ENCODE assay signal across 11 cellular contexts in genomic region chr16:58024347-58024672, GRCh38. TPM values are rescaled to one million over a fixed set of nuclear protein-coding genes. Genes with fewer than 3 reads are reported as not detected.
DNase-seq lines count a peak whose midpoint lies in the region; ATAC-seq, FAIRE-seq and TF ChIP-seq lines count a peak whose summit lies in the region.
"Had no signal": no experiment of that assay in that cellular context is flagged by ENCODE, and none has a peak within 500 bp of the region (broad histone marks: within the 10 kb centered on the region; RNA-seq: fewer than 3 reads in every experiment).

No MANE protein-coding gene starts in this region.

- no peak overlapping the region for H3K27ac ChIP-seq in keratinocyte (ENCODE audit: control insufficient read depth, insufficient read depth, low read length)
- H3K27ac ChIP-seq: SJSA1 had no signal

- no peaks in the 10 kb centered on the region for H3K9me3 ChIP-seq in keratinocyte (ENCODE audit: control insufficient read depth, low read depth, low read length)
- H3K9me3 ChIP-seq: SJSA1 had no signal

- peak overlapping the region; percentile 69 for H3K9ac ChIP-seq in keratinocyte (ENCODE audit: control insufficient read depth, extremely low read depth, insufficient read depth, low read length)

- peaks cover 21% of the 10 kb centered on the region for H3K27me3 Mint-ChIP-seq in activated CD4-positive, alpha-beta T cell treated with anti-CD3 and anti-CD28 coated beads, Interleukin-2, amount 10 ng/mL, durations not matched to agents 24 days and 14 days
- H3K27me3 Mint-ChIP-seq in WTC11 (ENCODE audit: low read depth), result peaks cover 10% of the 10 kb centered on the region
- H3K27me3 Mint-ChIP-seq in stimulated activated memory B cell treated with anti-CD40 and anti-IgM and Interleukin-4, amounts not matched to agents 10 μg/mL and 1 μg/mL and 100 μg/mL, for 72 hours, result peaks cover 20% of the 10 kb centered on the region
- peaks cover 18% of the 10 kb centered on the region for H3K27me3 Mint-ChIP-seq in activated T-helper 2 cell treated with anti-CD3 and anti-CD28 coated beads, Interferon-gamma antibody, Interleukin-2, Interleukin-4, amounts not matched to agents 10 μg/mL and 5 μg/mL and 100 μg/mL, durations not matched to agents 14 hours and 24 hours and 36 hours (ENCODE audit: low read depth)

- H4K20me1 ChIP-seq in keratinocyte (ENCODE audit: control insufficient read depth, extremely low read depth, insufficient read depth, low read length), result peaks cover 3% of the 10 kb centered on the region

- H3K4me3 Mint-ChIP-seq in activated CD4-positive, alpha-beta T cell treated with anti-CD3 and anti-CD28 coated beads, Interleukin-2, amount 10 ng/mL, durations not matched to agents 24 days and 14 days, result peak overlapping the region; percentile 88
- H3K4me3 Mint-ChIP-seq in WTC11, result peak overlapping the region; percentile 82
- H3K4me3 Mint-ChIP-seq in stimulated activated memory B cell treated with anti-CD40 and anti-IgM and Interleukin-4, amounts not matched to agents 10 μg/mL and 1 μg/mL and 100 μg/mL, for 72 hours, result peak overlapping the region; percentile 80
- no peak overlapping the region for H3K4me3 Mint-ChIP-seq in activated T-helper 2 cell treated with anti-CD3 and anti-CD28 coated beads, Interferon-gamma antibody, Interleukin-2, Interleukin-4, amounts not matched to agents 10 μg/mL and 5 μg/mL and 100 μg/mL, durations not matched to agents 14 hours and 24 hours and 36 hours (ENCODE audit: low read depth)

- H3K36me3 Mint-ChIP-seq in activated CD4-positive, alpha-beta T cell treated with anti-CD3 and anti-CD28 coated beads, Interleukin-2, amount 10 ng/mL, durations not matched to agents 24 days and 14 days (ENCODE audit: low read depth), result peaks cover 5% of the 10 kb centered on the region
- no peaks in the 10 kb centered on the region for H3K36me3 Mint-ChIP-seq in WTC11
- H3K36me3 Mint-ChIP-seq in stimulated activated memory B cell treated with anti-CD40 and anti-IgM and Interleukin-4, amounts not matched to agents 10 μg/mL and 1 μg/mL and 100 μg/mL, for 72 hours, result peaks cover 6% of the 10 kb centered on the region
- H3K36me3 Mint-ChIP-seq in activated T-helper 2 cell treated with anti-CD3 and anti-CD28 coated beads, Interferon-gamma antibody, Interleukin-2, Interleukin-4, amounts not matched to agents 10 μg/mL and 5 μg/mL and 100 μg/mL, durations not matched to agents 14 hours and 24 hours and 36 hours (ENCODE audit: low read depth), result no peaks in the 10 kb centered on the region

- H3K79me2 ChIP-seq in keratinocyte (ENCODE audit: control insufficient read depth, insufficient read depth, low read length), result no peaks in the 10 kb centered on the region

- H3K4me3 ChIP-seq in keratinocyte (ENCODE audit: control insufficient read depth in 2 of 3, extremely low read depth in 1 of 3, insufficient read depth in 2 of 3, low read depth in 1 of 3, low read length in 3 of 3), result peak overlapping the region in 1 of 3 experiments; percentile 69
- H3K4me3 ChIP-seq: SJSA1 had no signal

- H3K4me2 ChIP-seq in keratinocyte (ENCODE audit: control insufficient read depth, extremely low read depth, insufficient read depth, low read depth, low read length), result peak overlapping the region; percentile 91

- peaks cover 7 to 10% of the 10 kb centered on the region in 2 experiments for H3K36me3 ChIP-seq in keratinocyte (ENCODE audit: control insufficient read depth in 2 of 2, extremely low read depth in 1 of 2, insufficient read depth in 2 of 2, low read length in 2 of 2)

- intact Hi-C loops in activated CD4-positive, alpha-beta T cell treated with anti-CD3 and anti-CD28 coated beads, Interleukin-2, amount 10 ng/mL, durations not matched to agents 24 days and 14 days (cut with micrococcal nuclease), result loop anchor here (5.0 kb wide), 2 partner anchors 173 to 278 kb away; partner anchors contain the start of gene CSNK2A2
- intact Hi-C loops in activated T-helper 2 cell treated with anti-CD3 and anti-CD28 coated beads, Interferon-gamma antibody, Interleukin-2, Interleukin-4, amounts not matched to agents 10 μg/mL and 5 μg/mL and 100 μg/mL, durations not matched to agents 14 hours and 24 hours and 36 hours (cut with micrococcal nuclease), result loop anchor here (10.0 kb wide), 2 partner anchors 170 to 280 kb away; partner anchors contain the start of gene CSNK2A2

- no peaks in the 10 kb centered on the region for H3K9me3 Mint-ChIP-seq in activated CD4-positive, alpha-beta T cell treated with anti-CD3 and anti-CD28 coated beads, Interleukin-2, amount 10 ng/mL, durations not matched to agents 24 days and 14 days
- H3K9me3 Mint-ChIP-seq in WTC11, result no peaks in the 10 kb centered on the region
- H3K9me3 Mint-ChIP-seq in stimulated activated memory B cell treated with anti-CD40 and anti-IgM and Interleukin-4, amounts not matched to agents 10 μg/mL and 1 μg/mL and 100 μg/mL, for 72 hours, result no peaks in the 10 kb centered on the region
- no peaks in the 10 kb centered on the region for H3K9me3 Mint-ChIP-seq in activated T-helper 2 cell treated with anti-CD3 and anti-CD28 coated beads, Interferon-gamma antibody, Interleukin-2, Interleukin-4, amounts not matched to agents 10 μg/mL and 5 μg/mL and 100 μg/mL, durations not matched to agents 14 hours and 24 hours and 36 hours

- H3K4me1 Mint-ChIP-seq in activated CD4-positive, alpha-beta T cell treated with anti-CD3 and anti-CD28 coated beads, Interleukin-2, amount 10 ng/mL, durations not matched to agents 24 days and 14 days, result peaks cover 16% of the 10 kb centered on the region
- H3K4me1 Mint-ChIP-seq in WTC11, result peaks cover 46% of the 10 kb centered on the region
- peaks cover 17% of the 10 kb centered on the region for H3K4me1 Mint-ChIP-seq in stimulated activated memory B cell treated with anti-CD40 and anti-IgM and Interleukin-4, amounts not matched to agents 10 μg/mL and 1 μg/mL and 100 μg/mL, for 72 hours
- peaks cover 11% of the 10 kb centered on the region for H3K4me1 Mint-ChIP-seq in activated T-helper 2 cell treated with anti-CD3 and anti-CD28 coated beads, Interferon-gamma antibody, Interleukin-2, Interleukin-4, amounts not matched to agents 10 μg/mL and 5 μg/mL and 100 μg/mL, durations not matched to agents 14 hours and 24 hours and 36 hours (ENCODE audit: low read depth)

- ATAC-seq in WTC11, result no peak
- no peak for ATAC-seq in stimulated activated memory B cell treated with anti-CD40 and anti-IgM and Interleukin-4, amounts not matched to agents 10 μg/mL and 1 μg/mL and 100 μg/mL, for 72 hours
- ATAC-seq in HG03159 (IDR thresholded peaks at IDR 0.05; ENCODE audit: unreplicated experiment), result no peak

- no peak overlapping the region for H2AFZ ChIP-seq in keratinocyte (ENCODE audit: control insufficient read depth, low read length)

- no peak for DNase-seq in activated CD4-positive, alpha-beta T cell treated with anti-CD3 and anti-CD28 coated beads, Interleukin-2, amount 10 ng/mL, durations not matched to agents 24 days and 14 days
- DNase-seq in activated CD4-positive, alpha-beta T cell treated with anti-CD3 and anti-CD28 coated beads for 48 hours, result no peak
- DNase-seq in WTC11 (ENCODE audit: low spot score) (no peak), keratinocyte (ENCODE audit: low read depth, low spot score) (no peak)
- no peak for DNase-seq in activated T-helper 2 cell treated with anti-CD3 and anti-CD28 coated beads, Interferon-gamma antibody, Interleukin-2, Interleukin-4, amounts not matched to agents 10 μg/mL and 5 μg/mL and 100 μg/mL, durations not matched to agents 14 hours and 24 hours and 36 hours (ENCODE audit: low spot score)
- no peak for DNase-seq in stimulated activated CD8-positive, alpha-beta memory T cell treated with anti-CD3 and anti-CD28 coated beads, Interleukin-4, amount 100 ng/mL, for 48 hours
- DNase-seq: NCI-H1930 had no signal

- TF ChIP-seq CTCF in WTC11 (IDR thresholded peaks at IDR 0.05) (no peak), keratinocyte (optimal IDR thresholded peaks at IDR 0.05 in 1 of 3, IDR thresholded peaks at IDR 0.05 in 1 of 3, conservative IDR thresholded peaks at IDR 0.05 in 1 of 3; ENCODE audit: extremely low read depth in 1 of 3, insufficient read depth in 2 of 3, low read length in 3 of 3) (no peak)

- peaks cover 33% of the 10 kb centered on the region for H3K4me1 ChIP-seq in keratinocyte (ENCODE audit: control insufficient read depth, extremely low read depth, insufficient read depth, low read length)

- no peak for FAIRE-seq in keratinocyte (lab: Jason Lieb, UNC)

- CTCF ChIA-PET in WTC11 (lab: Charles Lee), result interaction anchor here (0.6 to 4.0 kb wide), 11 partner anchors 8 to 463 kb away, joined by 3 to 54 read pairs (median 7); partner anchors contain the start of genes CFAP20 and ZNF319

- POLR2A ChIA-PET in WTC11 (lab: Charles Lee), result interaction anchor here (1.0 to 2.6 kb wide), 3 partner anchors 23 to 105 kb away, joined by 4 to 19 read pairs (median 7); partner anchors contain the start of genes CFAP20, USB1 and ZNF319

- H3K27ac Mint-ChIP-seq in activated CD4-positive, alpha-beta T cell treated with anti-CD3 and anti-CD28 coated beads, Interleukin-2, amount 10 ng/mL, durations not matched to agents 24 days and 14 days, result no peak overlapping the region
- no peak overlapping the region for H3K27ac Mint-ChIP-seq in WTC11
- H3K27ac Mint-ChIP-seq in stimulated activated memory B cell treated with anti-CD40 and anti-IgM and Interleukin-4, amounts not matched to agents 10 μg/mL and 1 μg/mL and 100 μg/mL, for 72 hours, result peak overlapping the region; percentile 47
- no peak overlapping the region for H3K27ac Mint-ChIP-seq in activated T-helper 2 cell treated with anti-CD3 and anti-CD28 coated beads, Interferon-gamma antibody, Interleukin-2, Interleukin-4, amounts not matched to agents 10 μg/mL and 5 μg/mL and 100 μg/mL, durations not matched to agents 14 hours and 24 hours and 36 hours

- H3K9me1 ChIP-seq in keratinocyte (ENCODE audit: control insufficient read depth, extremely low read depth, insufficient read depth, low read length), result no peaks in the 10 kb centered on the region

- no peaks in the 10 kb centered on the region for H3K27me3 ChIP-seq in keratinocyte (ENCODE audit: control insufficient read depth, extremely low read depth, insufficient read depth, low read length)

- dilution Hi-C loops in keratinocyte (cut with MboI; ENCODE audit: extremely low pct_ligation_motif_present, low sequenced_read_pairs), result no loop called here

RNA-seq across cellular contexts. Expression of gene MMP15, which starts 1.2 kb away (rescaled TPM):
- 0.89 and 1.1 TPM in 2 replicates for total RNA-seq in activated CD4-positive, alpha-beta T cell treated with anti-CD3 and anti-CD28 coated beads, Interleukin-2, amount 10 ng/mL, durations not matched to agents 24 days and 14 days
- 55.5 to 60.7 TPM (median 58.2 TPM) in 3 replicates for total RNA-seq in WTC11 (2021)
- polyA plus RNA-seq in keratinocyte, result 3.7 to 7.2 TPM (median 5.6 TPM) in 3 replicates
- polyA plus RNA-seq in keratinocyte (2011; ENCODE audit: low read depth), result 1.4 TPM
- polyA plus RNA-seq in keratinocyte (2011; cell fraction: cytosol; rRNA removed), result 2.8 and 5.2 TPM in 2 replicates
- 15.0 and 19.3 TPM in 2 replicates for polyA plus RNA-seq in keratinocyte (2011; cell fraction: nucleus; rRNA removed)
- 7.5 and 9.9 TPM in 2 replicates for polyA plus RNA-seq in keratinocyte (2012; ENCODE audit: low replicate concordance)
- 5.7 to 15.0 TPM (median 6.5 TPM) in 3 replicates for polyA minus RNA-seq in keratinocyte
- 15.9 TPM for polyA minus RNA-seq in keratinocyte (2011; cell fraction: cytosol; rRNA and poly(A)+ RNA removed)
- 26.8 and 29.5 TPM in 2 replicates for polyA minus RNA-seq in keratinocyte (2011; cell fraction: nucleus; rRNA and poly(A)+ RNA removed)
- total RNA-seq in activated T-helper 2 cell treated with anti-CD3 and anti-CD28 coated beads, Interferon-gamma antibody, Interleukin-2, Interleukin-4, amounts not matched to agents 10 μg/mL and 5 μg/mL and 100 μg/mL, durations not matched to agents 14 hours and 24 hours and 36 hours, result 1.3 and 1.9 TPM in 2 replicates

RNA-seq across cellular contexts. Expression of gene USB1, which starts 23.1 kb away (rescaled TPM):
- 50.9 and 54.4 TPM in 2 replicates for total RNA-seq in activated CD4-positive, alpha-beta T cell treated with anti-CD3 and anti-CD28 coated beads, Interleukin-2, amount 10 ng/mL, durations not matched to agents 24 days and 14 days
- total RNA-seq in WTC11 (2021), result 67.1 to 75.2 TPM (median 69.6 TPM) in 3 replicates
- polyA plus RNA-seq in keratinocyte, result 63.5 to 88.7 TPM (median 75.9 TPM) in 3 replicates
- polyA plus RNA-seq in keratinocyte (2011; ENCODE audit: low read depth), result 6.9 TPM
- polyA plus RNA-seq in keratinocyte (2011; cell fraction: cytosol; rRNA removed), result 73.2 and 93.1 TPM in 2 replicates
- 79.9 and 94.3 TPM in 2 replicates for polyA plus RNA-seq in keratinocyte (2011; cell fraction: nucleus; rRNA removed)
- polyA plus RNA-seq in keratinocyte (2012; ENCODE audit: low replicate concordance), result 24.5 and 91.8 TPM in 2 replicates
- 91.3 to 211 TPM (median 91.5 TPM) in 3 replicates for polyA minus RNA-seq in keratinocyte
- 151 TPM for polyA minus RNA-seq in keratinocyte (2011; cell fraction: cytosol; rRNA and poly(A)+ RNA removed)
- polyA minus RNA-seq in keratinocyte (2011; cell fraction: nucleus; rRNA and poly(A)+ RNA removed), result 32.8 and 36.8 TPM in 2 replicates
- 51.6 and 57.8 TPM in 2 replicates for total RNA-seq in activated T-helper 2 cell treated with anti-CD3 and anti-CD28 coated beads, Interferon-gamma antibody, Interleukin-2, Interleukin-4, amounts not matched to agents 10 μg/mL and 5 μg/mL and 100 μg/mL, durations not matched to agents 14 hours and 24 hours and 36 hours

RNA-seq across cellular contexts. Expression of gene ZNF319, which starts 23.8 kb away (rescaled TPM):
- total RNA-seq in activated CD4-positive, alpha-beta T cell treated with anti-CD3 and anti-CD28 coated beads, Interleukin-2, amount 10 ng/mL, durations not matched to agents 24 days and 14 days, result 8.0 and 8.3 TPM in 2 replicates
- 4.6 to 5.5 TPM (median 5.3 TPM) in 3 replicates for total RNA-seq in WTC11 (2021)
- 3.3 to 6.9 TPM (median 4.5 TPM) in 3 replicates for polyA plus RNA-seq in keratinocyte
- polyA plus RNA-seq in keratinocyte (2011; ENCODE audit: low read depth), result 0.55 TPM
- 4.9 and 7.7 TPM in 2 replicates for polyA plus RNA-seq in keratinocyte (2011; cell fraction: cytosol; rRNA removed)
- 9.8 and 13.4 TPM in 2 replicates for polyA plus RNA-seq in keratinocyte (2011; cell fraction: nucleus; rRNA removed)
- 3.4 and 4.7 TPM in 2 replicates for polyA plus RNA-seq in keratinocyte (2012; ENCODE audit: low replicate concordance)
- 3.5 to 10.7 TPM (median 8.2 TPM) in 3 replicates for polyA minus RNA-seq in keratinocyte
- 10.2 TPM for polyA minus RNA-seq in keratinocyte (2011; cell fraction: cytosol; rRNA and poly(A)+ RNA removed)
- polyA minus RNA-seq in keratinocyte (2011; cell fraction: nucleus; rRNA and poly(A)+ RNA removed), result 7.5 and 8.6 TPM in 2 replicates
- total RNA-seq in activated T-helper 2 cell treated with anti-CD3 and anti-CD28 coated beads, Interferon-gamma antibody, Interleukin-2, Interleukin-4, amounts not matched to agents 10 μg/mL and 5 μg/mL and 100 μg/mL, durations not matched to agents 14 hours and 24 hours and 36 hours, result 7.3 and 8.9 TPM in 2 replicates

RNA-seq across cellular contexts. Expression of gene CNGB1, which starts 53.4 kb away (rescaled TPM):
- not detected in 2 replicates for total RNA-seq in activated CD4-positive, alpha-beta T cell treated with anti-CD3 and anti-CD28 coated beads, Interleukin-2, amount 10 ng/mL, durations not matched to agents 24 days and 14 days
- not detected in 3 replicates for total RNA-seq in WTC11 (2021)
- polyA plus RNA-seq in keratinocyte, result 0.07 to 0.22 TPM (median 0.08 TPM) in 3 replicates
- 0.40 TPM for polyA plus RNA-seq in keratinocyte (2011; ENCODE audit: low read depth)
- polyA plus RNA-seq in keratinocyte (2011; cell fraction: cytosol; rRNA removed), result 0.06 and 0.12 TPM in 2 replicates
- 0.27 and 0.28 TPM in 2 replicates for polyA plus RNA-seq in keratinocyte (2011; cell fraction: nucleus; rRNA removed)
- polyA plus RNA-seq in keratinocyte (2012; ENCODE audit: low replicate concordance), result 0.28 and 0.32 TPM in 2 replicates
- 0.20 to 0.35 TPM in 2 of 3 replicates, not detected in the other for polyA minus RNA-seq in keratinocyte
- not detected for polyA minus RNA-seq in keratinocyte (2011; cell fraction: cytosol; rRNA and poly(A)+ RNA removed)
- 0.16 and 1.8 TPM in 2 replicates for polyA minus RNA-seq in keratinocyte (2011; cell fraction: nucleus; rRNA and poly(A)+ RNA removed)
- not detected in 2 replicates for total RNA-seq in activated T-helper 2 cell treated with anti-CD3 and anti-CD28 coated beads, Interferon-gamma antibody, Interleukin-2, Interleukin-4, amounts not matched to agents 10 μg/mL and 5 μg/mL and 100 μg/mL, durations not matched to agents 14 hours and 24 hours and 36 hours
- polyA plus RNA-seq: AG04450 had no signal

Comparison
In these comparisons a context has a peak if more than half of its experiments do, and no peak if none do; other contexts are left out.
1. RNA of gene MMP15, which starts 1.2 kb away (total RNA-seq): 55.5 to 60.7 TPM in WTC11; 1.3 to 1.9 TPM in activated T-helper 2 cell treated with anti-CD3 and anti-CD28 coated beads, Interferon-gamma antibody, Interleukin-2, Interleukin-4, amounts not matched to agents 10 μg/mL and 5 μg/mL and 100 μg/mL, durations not matched to agents 14 hours and 24 hours and 36 hours and 0.89 to 1.1 TPM in activated CD4-positive, alpha-beta T cell treated with anti-CD3 and anti-CD28 coated beads, Interleukin-2, amount 10 ng/mL, durations not matched to agents 24 days and 14 days; every median in the first group is over 10 times any median in the second.